9 cellular contexts compared by ENCODE assay signal in genomic region chr7:149787428-149788299, GRCh38. TPM values are rescaled to one million over a fixed set of nuclear protein-coding genes. Genes with fewer than 3 reads are reported as not detected.
A peak's percentile ranks its signal among the peaks of the same experiment; 100 is the strongest.
DNase-seq lines count a peak whose midpoint lies in the region; ATAC-seq and TF ChIP-seq lines count a peak whose summit lies in the region.
"Had no signal": no experiment of that assay in that cellular context is flagged by ENCODE, and none has a peak within 500 bp of the region (broad histone marks: within the 10 kb centered on the region; RNA-seq: fewer than 3 reads in every experiment).

No MANE protein-coding gene starts in this region.

- H3K23ac ChIP-seq in IMR-90 (ENCODE audit: low read depth, low read length), result no peak overlapping the region

- no peak overlapping the region for H2BK20ac ChIP-seq in IMR-90 (ENCODE audit: low read depth, low read length)

- DNase-seq in Daoy (ENCODE audit: low read depth) (peak; percentile 78), IMR-90 (no peak), WTC11 (ENCODE audit: low spot score) (no peak), left lung (peak in 1 of 2 donors; percentile 72)
- DNase-seq: caudate nucleus had no signal

- POLR2A ChIA-PET in IMR-90 (lab: Charles Lee; ENCODE audit: unreplicated experiment), result no interaction called here
- POLR2A ChIA-PET in WTC11 (lab: Charles Lee), result no interaction called here

- TF ChIP-seq CTCF in IMR-90 (conservative IDR thresholded peaks at IDR 0.05; ENCODE audit: low read depth, low read length), result no peak
- no peak for TF ChIP-seq CTCF in WTC11 (IDR thresholded peaks at IDR 0.05)
- no peak for TF ChIP-seq CTCF in left lung (IDR thresholded peaks at IDR 0.05)

- TF ChIP-seq POLR2A in IMR-90 (IDR thresholded peaks at IDR 0.05; ENCODE audit: low read depth, low read length), result no peak

- no peak overlapping the region for H3K9ac ChIP-seq in IMR-90 (ENCODE audit: low read depth, low read length)

- H3K36me3 ChIP-seq in IMR-90 (ENCODE audit: control insufficient read depth, insufficient read depth, low read length) (no peaks in the 10 kb centered on the region), left lung (no peaks in the 10 kb centered on the region)

- H4K8ac ChIP-seq in IMR-90 (ENCODE audit: low read depth in 2 of 2, low read length in 2 of 2), result no peak overlapping the region

- BruUV-seq in IMR-90 (replicated peaks; lab: Mats Ljungman, UMichigan), result no TSS peak

- no peaks in the 10 kb centered on the region for H3K9me3 Mint-ChIP-seq in WTC11

- no peaks in the 10 kb centered on the region for H3K79me1 ChIP-seq in IMR-90 (ENCODE audit: low read depth in 1 of 2, low read length in 2 of 2)

- dilution Hi-C loops in IMR-90 (cut with HindIII; ENCODE audit: low sequenced_read_pairs, unreplicated experiment), result no loop called here

- no peak overlapping the region for H2BK120ac ChIP-seq in IMR-90 (ENCODE audit: low read depth, low read length)

- H4K20me1 ChIP-seq in IMR-90 (ENCODE audit: insufficient read depth, low read length), result no peaks in the 10 kb centered on the region

- H3K27ac ChIP-seq in IMR-90 (ENCODE audit: insufficient read depth, low read length), result no peak overlapping the region
- H3K27ac ChIP-seq in left lung, result no peak overlapping the region

- H4K5ac ChIP-seq in IMR-90 (ENCODE audit: low read depth, low read length), result no peak overlapping the region

- peaks cover 7% of the 10 kb centered on the region; the same call in 1 of the 2 replicates for H3K4me1 Mint-ChIP-seq in WTC11

- peaks cover 42% of the 10 kb centered on the region; the same call in 1 of the 2 replicates for H3K27me3 ChIP-seq in IMR-90 (ENCODE audit: control insufficient read depth, insufficient read depth, low read length)
- peaks cover 15 to 50% of the 10 kb centered on the region in 2 donors for H3K27me3 ChIP-seq in left lung

- H3K4me2 ChIP-seq in IMR-90 (ENCODE audit: low read depth, low read length), result no peak overlapping the region

- H3K18ac ChIP-seq in IMR-90 (ENCODE audit: low read depth, low read length), result no peak overlapping the region

- no peak overlapping the region for H3K27ac Mint-ChIP-seq in WTC11

- H3K4ac ChIP-seq in IMR-90 (ENCODE audit: low read depth, low read length), result no peak overlapping the region

- no peak overlapping the region for H3K4me3 ChIP-seq in IMR-90 (ENCODE audit: insufficient read depth, low read depth, low read length)
- no peak overlapping the region for H3K4me3 ChIP-seq in left lung

- H2BK15ac ChIP-seq in IMR-90 (ENCODE audit: low read depth, low read length), result no peak overlapping the region

- no peaks in the 10 kb centered on the region for H3K36me3 Mint-ChIP-seq in WTC11

- H4K91ac ChIP-seq in IMR-90 (ENCODE audit: insufficient read depth, low read depth, low read length), result no peak overlapping the region

- 37% methylated on average over 6 of the region's 35 CpGs; no CpG with 5 or more reads in 1 of the 2 experiments for WGBS in IMR-90 (ENCODE audit: extremely low coverage in 2 of 2, insufficient read length in 1 of 2), 2 experiments

- H2AK5ac ChIP-seq in IMR-90 (ENCODE audit: low read depth, low read length), result no peak overlapping the region

- intact Hi-C loops in IMR-90 (cut with micrococcal nuclease) (no loop called here), left lung (cut with DNase I) (no loop called here)

- peak overlapping the region; percentile 58 for H2AFZ ChIP-seq in IMR-90 (replicated peaks; ENCODE audit: low read length, poor library complexity)

- no peaks in the 10 kb centered on the region for H3K9me1 ChIP-seq in IMR-90 (ENCODE audit: insufficient read depth, low read length)

- H2AK9ac ChIP-seq in IMR-90 (replicated peaks; ENCODE audit: low read depth, low read length, poor library complexity), result no peak overlapping the region

- no peak overlapping the region for H3K56ac ChIP-seq in IMR-90 (ENCODE audit: extremely low read depth, insufficient read depth, low read length)

- CTCF ChIA-PET in IMR-90 (lab: Yijun Ruan, JAX), result no interaction called here
- CTCF ChIA-PET in WTC11 (lab: Charles Lee), result interaction anchor here (1.0 to 5.0 kb wide), 7 partner anchors 10 to 47 kb away, joined by 3 to 51 read pairs (median 8); partner anchors contain the start of gene ZNF467

- no peaks in the 10 kb centered on the region for H3K4me1 ChIP-seq in IMR-90 (ENCODE audit: control insufficient read depth, insufficient read depth, low read length)
- H3K4me1 ChIP-seq in left lung, result peaks cover 0 to 16% of the 10 kb centered on the region in 2 donors

- H3K27me3 Mint-ChIP-seq in WTC11 (ENCODE audit: low read depth), result peaks cover 40% of the 10 kb centered on the region

- no peak for TF ChIP-seq RAD21 in IMR-90 (IDR thresholded peaks at IDR 0.05; ENCODE audit: low read length)

- H3K14ac ChIP-seq in IMR-90 (replicated peaks; ENCODE audit: low read depth, low read length), result no peak overlapping the region

- H3K9me3 ChIP-seq in IMR-90 (ENCODE audit: control insufficient read depth, insufficient read depth, low read length) (no peaks in the 10 kb centered on the region), left lung (no peaks in the 10 kb centered on the region)

- in situ Hi-C loops in IMR-90 (cut with MboI; ENCODE audit: low sequenced_read_pairs), result no loop called here

- no peak; the same call in 1 of the 2 replicates for ATAC-seq in IMR-90 (ENCODE audit: low read depth)
- peak; percentile 47 for ATAC-seq in WTC11
- peak; percentile 57 for ATAC-seq in left lung
- ATAC-seq in GM21515 (IDR thresholded peaks at IDR 0.05; ENCODE audit: unreplicated experiment), result no peak
- ATAC-seq in GM21576 (IDR thresholded peaks at IDR 0.05; ENCODE audit: unreplicated experiment), result no peak
- no peak for ATAC-seq in HG02759 (IDR thresholded peaks at IDR 0.05; ENCODE audit: unreplicated experiment)

- H3K4me3 Mint-ChIP-seq in WTC11, result no peak overlapping the region

- H2BK5ac ChIP-seq in IMR-90 (ENCODE audit: low read depth, low read length, poor library complexity, severe bottlenecking), result no peak overlapping the region

TF ChIP-seq in IMR-90, 13 proteins besides CTCF, POLR2A, EP300 and RAD21 (continues in another document):
- TF ChIP-seq BHLHE40 (IDR thresholded peaks at IDR 0.05; ENCODE audit: low read depth, low read length) (no peak), MAZ (IDR thresholded peaks at IDR 0.05; ENCODE audit: borderline replicate concordance, low read depth, low read length) (no peak), RCOR1 (IDR thresholded peaks at IDR 0.05; ENCODE audit: insufficient replicate concordance, low read length) (no peak), CEBPB (IDR thresholded peaks at IDR 0.05; ENCODE audit: low read depth, low read length) (no peak), RFX5 (IDR thresholded peaks at IDR 0.05; ENCODE audit: low read depth, low read length) (no peak), MXI1 (IDR thresholded peaks at IDR 0.05; ENCODE audit: borderline replicate concordance, low read depth, low read length) (no peak), CHD1 (IDR thresholded peaks at IDR 0.05; ENCODE audit: low read depth, low read length) (no peak), FOS (IDR thresholded peaks at IDR 0.05; ENCODE audit: low read depth, low read length) (no peak), NFE2L2 (IDR thresholded peaks at IDR 0.05; ENCODE audit: low read depth, low read length) (no peak), MAFK (IDR thresholded peaks at IDR 0.05; ENCODE audit: low read depth, low read length) (no peak), SMC3 (IDR thresholded peaks at IDR 0.05; ENCODE audit: low read depth, low read length) (no peak)

TF ChIP-seq in WTC11, 78 proteins besides CTCF, POLR2A, EP300 and RAD21:
- TF ChIP-seq MAX (CRISPR knock-in tag; IDR thresholded peaks at IDR 0.05) (peak; percentile 52; the same call in 1 of the 2 replicates), NFATC4 (CRISPR knock-in tag; IDR thresholded peaks at IDR 0.05) (no peak)

RNA-seq across cellular contexts. Expression of gene ZNF467, which starts 14.3 kb away (rescaled TPM):
- total RNA-seq in Daoy (2014; rRNA removed; shearing (Covaris generic)), result 0.34 and 0.80 TPM in 2 replicates
- total RNA-seq in IMR-90 (2012; rRNA removed) (under 0.01 TPM in 1 of 2 replicates, not detected in the other), WTC11 (2021) (0.70 to 1.2 TPM (median 0.73 TPM) in 3 replicates), left lung (10 to 100 TPM; 20.8 to 36.9 TPM)
- polyA plus RNA-seq in IMR-90 (2012; rRNA removed), result 0.67 and 0.77 TPM in 2 replicates
- 0.43 and 0.89 TPM in 2 replicates for polyA plus RNA-seq in IMR-90 (2012; cell fraction: cytosol; rRNA removed)
- 3.8 and 5.6 TPM in 2 replicates for polyA plus RNA-seq in IMR-90 (2012; cell fraction: nucleus; rRNA removed; ENCODE audit: low replicate concordance)
- total RNA-seq: LHCN-M2 had no signal

RNA-seq across cellular contexts. Expression of gene ZNF862, which starts 50.5 kb away (rescaled TPM):
- total RNA-seq in Daoy (2014; rRNA removed; shearing (Covaris generic)), result 2.9 and 3.0 TPM in 2 replicates
- total RNA-seq in IMR-90 (2012; rRNA removed), result 3.3 and 5.9 TPM in 2 replicates
- polyA plus RNA-seq in IMR-90 (2012; rRNA removed), result 10.8 and 10.9 TPM in 2 replicates
- 4.5 and 5.8 TPM in 2 replicates for polyA plus RNA-seq in IMR-90 (2012; cell fraction: cytosol; rRNA removed)
- 56.1 and 60.8 TPM in 2 replicates for polyA plus RNA-seq in IMR-90 (2012; cell fraction: nucleus; rRNA removed; ENCODE audit: low replicate concordance)
- 3.6 to 6.3 TPM (median 5.8 TPM) in 3 replicates for total RNA-seq in WTC11 (2021)
- total RNA-seq in left lung, result 10 to 100 TPM in 1 of 2 donors, 1 to 10 TPM in 1; 9.8 to 16.4 TPM

Comparison
In these comparisons a context has a peak if more than half of its experiments do, and no peak if none do; other contexts are left out.
1. ATAC-seq: peak in WTC11 (single experiment) and left lung (single experiment); none in IMR-90 (single experiment), GM21515 (single experiment), GM21576 (single experiment) and HG02759 (single experiment).